ENCODE assay signal across 29 cellular contexts in the genomic region with DNA sequence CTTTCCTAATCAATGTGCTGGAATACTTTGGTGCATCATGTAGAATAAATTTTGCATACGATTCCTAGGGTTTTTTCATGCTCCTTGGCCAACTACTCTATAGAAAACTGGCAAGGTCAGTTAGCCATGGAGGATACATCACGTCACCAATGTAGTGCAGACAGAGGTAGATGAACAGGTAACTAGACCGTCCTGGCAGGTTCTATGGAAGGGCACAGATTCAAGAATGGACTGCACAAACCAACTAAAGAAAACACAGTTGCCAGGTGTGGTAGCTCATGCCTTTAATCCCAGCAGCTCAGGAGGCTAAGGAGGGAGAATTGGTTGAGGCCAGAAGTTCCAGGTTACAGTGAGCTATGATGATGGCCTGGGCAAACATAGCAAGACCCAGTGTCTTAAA.
"Had no signal": no experiment of that assay in that cellular context is flagged by ENCODE, and none has a peak within 500 bp of the region (broad histone marks: within the 10 kb centered on the region; RNA-seq: fewer than 3 reads in every experiment).

No MANE protein-coding gene starts in this region.

- H3K4me3 ChIP-seq: adrenal gland, body of pancreas, gastroesophageal sphincter, heart right ventricle had no signal

- H3K27me3 Mint-ChIP-seq: activated CD4-positive, alpha-beta memory T cell treated with anti-CD3 and anti-CD28 coated beads for 36 hours; activated CD4-positive, alpha-beta T cell treated with anti-CD3 and anti-CD28 coated beads for 36 hours; activated CD4-positive, alpha-beta T cell treated with anti-CD3 and anti-CD28 coated beads, Interleukin-2, amount 10 ng/mL, durations not matched to agents 24 days and 14 days; activated CD8-positive, alpha-beta memory T cell treated with anti-CD3 and anti-CD28 coated beads, Interleukin-2, amount 10 ng/mL, durations not matched to agents 7 days and 5 days; activated naive CD4-positive, alpha-beta T cell treated with anti-CD3 and anti-CD28 coated beads, Interleukin-2, amount 50 U/mL, for 24 hours; activated naive CD8-positive, alpha-beta T cell treated with anti-CD3 and anti-CD28 coated beads for 36 hours; activated naive CD8-positive, alpha-beta T cell treated with anti-CD3 and anti-CD28 coated beads, Interleukin-2, amount 50 U/mL, for 24 hours; effector memory CD8-positive, alpha-beta T cell had no signal

- ATAC-seq: activated CD4-positive, alpha-beta T cell treated with anti-CD3 and anti-CD28 coated beads for 36 hours; activated CD8-positive, alpha-beta memory T cell treated with anti-CD3 and anti-CD28 coated beads, Interleukin-2, amount 10 ng/mL, durations not matched to agents 7 days and 5 days; activated CD8-positive, alpha-beta T cell treated with anti-CD3 and anti-CD28 coated beads, Interleukin-2, amount 10 ng/mL, durations not matched to agents 7 days and 5 days; activated naive CD8-positive, alpha-beta T cell treated with anti-CD3 and anti-CD28 coated beads, Interleukin-2, amount 50 U/mL, for 24 hours; body of pancreas; effector memory CD8-positive, alpha-beta T cell; gastroesophageal sphincter; heart right ventricle had no signal

- H3K27me3 ChIP-seq: adrenal gland, body of pancreas, gastroesophageal sphincter, heart right ventricle had no signal

- H3K9me3 Mint-ChIP-seq: activated CD4-positive, alpha-beta memory T cell treated with anti-CD3 and anti-CD28 coated beads for 36 hours; activated CD4-positive, alpha-beta T cell treated with anti-CD3 and anti-CD28 coated beads, Interleukin-2, amount 10 ng/mL, durations not matched to agents 24 days and 14 days; activated naive CD4-positive, alpha-beta T cell treated with anti-CD3 and anti-CD28 coated beads, Interleukin-2, amount 50 U/mL, for 24 hours; activated naive CD8-positive, alpha-beta T cell treated with anti-CD3 and anti-CD28 coated beads for 36 hours; activated naive CD8-positive, alpha-beta T cell treated with anti-CD3 and anti-CD28 coated beads, Interleukin-2, amount 50 U/mL, for 24 hours; activated T-helper 1 cell treated with anti-CD3 and anti-CD28 coated beads, Interleukin-12 subunit alpha, Interleukin-12 subunit beta, Interleukin-2, Interleukin-4 antibody, amounts not matched to agents 30 ng/mL and 10 ng/mL and 1 ng/mL, durations not matched to agents 14 hours and 24 hours and 36 hours; effector memory CD8-positive, alpha-beta T cell had no signal

- H3K4me3 Mint-ChIP-seq: activated CD4-positive, alpha-beta memory T cell treated with anti-CD3 and anti-CD28 coated beads for 36 hours; activated CD4-positive, alpha-beta T cell treated with anti-CD3 and anti-CD28 coated beads for 36 hours; activated CD4-positive, alpha-beta T cell treated with anti-CD3 and anti-CD28 coated beads, Interleukin-2, amount 10 ng/mL, durations not matched to agents 24 days and 14 days; activated CD8-positive, alpha-beta memory T cell treated with anti-CD3 and anti-CD28 coated beads, Interleukin-2, amount 10 ng/mL, durations not matched to agents 7 days and 5 days; activated CD8-positive, alpha-beta T cell treated with anti-CD3 and anti-CD28 coated beads, Interleukin-2, amount 10 ng/mL, durations not matched to agents 7 days and 5 days; activated naive CD4-positive, alpha-beta T cell treated with anti-CD3 and anti-CD28 coated beads, Interleukin-2, amount 50 U/mL, for 24 hours; activated naive CD8-positive, alpha-beta T cell treated with anti-CD3 and anti-CD28 coated beads for 36 hours; activated naive CD8-positive, alpha-beta T cell treated with anti-CD3 and anti-CD28 coated beads, Interleukin-2, amount 50 U/mL, for 24 hours; activated T-helper 1 cell treated with anti-CD3 and anti-CD28 coated beads, Interleukin-12 subunit alpha, Interleukin-12 subunit beta, Interleukin-2, Interleukin-4 antibody, amounts not matched to agents 30 ng/mL and 10 ng/mL and 1 ng/mL, durations not matched to agents 14 hours and 24 hours and 36 hours; effector memory CD8-positive, alpha-beta T cell had no signal

- H3K27ac Mint-ChIP-seq: activated CD4-positive, alpha-beta memory T cell treated with anti-CD3 and anti-CD28 coated beads for 36 hours; activated CD4-positive, alpha-beta T cell treated with anti-CD3 and anti-CD28 coated beads for 36 hours; activated CD4-positive, alpha-beta T cell treated with anti-CD3 and anti-CD28 coated beads, Interleukin-2, amount 10 ng/mL, durations not matched to agents 24 days and 14 days; activated CD8-positive, alpha-beta memory T cell treated with anti-CD3 and anti-CD28 coated beads, Interleukin-2, amount 10 ng/mL, durations not matched to agents 7 days and 5 days; activated CD8-positive, alpha-beta T cell treated with anti-CD3 and anti-CD28 coated beads, Interleukin-2, amount 10 ng/mL, durations not matched to agents 7 days and 5 days; activated naive CD4-positive, alpha-beta T cell treated with anti-CD3 and anti-CD28 coated beads, Interleukin-2, amount 50 U/mL, for 24 hours; activated naive CD8-positive, alpha-beta T cell treated with anti-CD3 and anti-CD28 coated beads for 36 hours; activated naive CD8-positive, alpha-beta T cell treated with anti-CD3 and anti-CD28 coated beads, Interleukin-2, amount 50 U/mL, for 24 hours; activated T-helper 1 cell treated with anti-CD3 and anti-CD28 coated beads, Interleukin-12 subunit alpha, Interleukin-12 subunit beta, Interleukin-2, Interleukin-4 antibody, amounts not matched to agents 30 ng/mL and 10 ng/mL and 1 ng/mL, durations not matched to agents 14 hours and 24 hours and 36 hours; effector memory CD8-positive, alpha-beta T cell had no signal

- H3K9me3 ChIP-seq: adrenal gland, body of pancreas, gastroesophageal sphincter, heart right ventricle had no signal

- H3K27ac ChIP-seq: adrenal gland, body of pancreas, gastroesophageal sphincter had no signal

- H3K36me3 ChIP-seq: adrenal gland had no signal

- DNase-seq: activated CD4-positive, alpha-beta memory T cell treated with anti-CD3 and anti-CD28 coated beads for 36 hours; activated CD4-positive, alpha-beta T cell treated with anti-CD3 and anti-CD28 coated beads for 36 hours; activated CD4-positive, alpha-beta T cell treated with anti-CD3 and anti-CD28 coated beads, Interleukin-2, amount 10 ng/mL, durations not matched to agents 24 days and 14 days; activated CD4-positive, CD25-positive, alpha-beta regulatory T cell; activated CD4-positive, CD25-positive, alpha-beta regulatory T cell treated with anti-CD3 and anti-CD28 coated beads, Interleukin-2, amount 50 U/mL, for 72 hours; activated CD8-positive, alpha-beta memory T cell treated with anti-CD3 and anti-CD28 coated beads, Interleukin-2, amount 10 ng/mL, durations not matched to agents 7 days and 5 days; activated CD8-positive, alpha-beta memory T cell treated with anti-CD3 and anti-CD28 coated beads, Interleukin-2, amount 50 U/mL, for 4 hours; activated CD8-positive, alpha-beta T cell treated with anti-CD3 and anti-CD28 coated beads, Interleukin-2, amount 10 ng/mL, durations not matched to agents 7 days and 5 days; activated gamma-delta T cell; activated naive CD4-positive, alpha-beta T cell treated with Interleukin-2 at 50 U/mL for 16 hours; activated naive CD8-positive, alpha-beta T cell treated with anti-CD3 and anti-CD28 coated beads for 36 hours; activated naive CD8-positive, alpha-beta T cell treated with anti-CD3 and anti-CD28 coated beads, Interleukin-2, amount 50 U/mL, for 24 hours; activated T-cell treated with anti-CD3 and anti-CD28 coated beads, Interleukin-2, amount 50 U/mL, for 1 hour; activated T-cell treated with anti-CD3 and anti-CD28 coated beads, Interleukin-2, amount 50 U/mL, for 48 hours; adrenal gland; amygdala; aorta; body of pancreas; caudate nucleus; cortex of kidney; dermis blood vessel endothelial cell; effector CD4-positive, alpha-beta T cell; effector memory CD8-positive, alpha-beta T cell; foreskin melanocyte; heart right ventricle; T-helper 2 cell had no signal
